In the genomic region with DNA sequence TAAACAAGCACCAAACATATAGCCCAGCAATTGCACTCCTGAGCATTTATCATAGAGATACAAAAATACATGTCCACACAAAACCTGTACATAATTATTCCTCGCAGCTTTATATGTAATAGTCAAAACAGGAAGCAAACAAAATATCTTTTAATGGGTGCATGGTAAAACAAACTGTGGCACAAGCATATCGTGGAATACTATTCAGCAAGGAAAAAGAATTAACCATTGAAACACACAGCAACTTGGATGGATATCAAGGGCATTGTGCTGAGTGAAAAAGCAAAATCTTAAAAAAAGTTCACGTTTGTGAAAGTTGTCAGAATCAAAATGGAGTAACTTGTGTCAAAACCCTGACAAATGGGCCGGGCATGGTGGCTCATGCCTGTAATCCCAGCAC, we compare ENCODE assay signal across 8 cellular contexts. TPM values are rescaled to one million over a fixed set of nuclear protein-coding genes. Genes with fewer than 3 reads are reported as not detected.
"Had no signal": no experiment of that assay in that cellular context is flagged by ENCODE, and none has a peak within 500 bp of the region (broad histone marks: within the 10 kb centered on the region; RNA-seq: fewer than 3 reads in every experiment).

No MANE protein-coding gene starts in this region.

- DNase-seq: GM23248, GOT3, H7, IMR-90, KBM-7 had no signal

- H3K9me3 ChIP-seq: HAP-1 had no signal

- H3K4me3 ChIP-seq: GM23248, HAP-1 had no signal

- H3K4me1 ChIP-seq: HAP-1 had no signal

- ATAC-seq: HCT116 had no signal

- H3K36me3 ChIP-seq: HAP-1 had no signal

- H3K27ac ChIP-seq: GM23248 had no signal

RNA-seq across cellular contexts. Expression of a gene that starts 12.4 kb away (rescaled TPM):
- total RNA-seq: GM23248, H7, HT-29 had no signal
- polyA plus RNA-seq: GM23248 had no signal
